In the genomic region with DNA sequence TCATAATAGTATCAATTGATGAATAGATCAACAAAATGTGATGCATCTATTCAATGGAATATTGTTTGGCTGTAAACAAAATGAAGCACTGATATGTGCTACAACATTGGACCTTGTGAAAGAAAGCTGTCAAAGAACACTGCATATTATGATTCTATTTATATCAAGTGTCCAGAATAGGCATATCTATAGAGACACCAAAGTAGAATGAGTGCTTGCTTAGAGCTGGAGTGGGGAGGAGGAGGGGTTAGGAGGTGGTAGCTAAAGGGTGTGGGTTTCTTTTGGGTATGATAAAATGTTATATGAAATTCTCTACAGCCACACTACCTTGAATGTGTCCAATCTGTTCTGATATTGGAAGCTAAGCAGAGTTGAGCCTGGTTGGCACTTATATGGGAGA, we compare ENCODE assay signal across 1 cellular context.
TF ChIP-seq lines count a peak whose summit lies in the region.

No MANE protein-coding gene starts in this region.

TF ChIP-seq in HEK293T, 16 proteins besides CTCF, POLR2A, EP300 and RAD21:
- TF ChIP-seq FOXK2 (IDR thresholded peaks at IDR 0.05) (no peak), ARNT (IDR thresholded peaks at IDR 0.05) (no peak), CTBP1 (IDR thresholded peaks at IDR 0.05; ENCODE audit: borderline replicate concordance) (no peak), TARDBP (IDR thresholded peaks at IDR 0.05) (no peak), NFRKB (IDR thresholded peaks at IDR 0.05) (no peak), FOXA1 (IDR thresholded peaks at IDR 0.05) (no peak), SP1 (IDR thresholded peaks at IDR 0.05) (no peak), HDGF (IDR thresholded peaks at IDR 0.05; ENCODE audit: borderline replicate concordance) (no peak), SUZ12 (IDR thresholded peaks at IDR 0.05) (no peak), BHLHE40 (IDR thresholded peaks at IDR 0.05; ENCODE audit: borderline replicate concordance) (no peak), ELF4 (IDR thresholded peaks at IDR 0.05) (no peak), ZNF384 (IDR thresholded peaks at IDR 0.05) (no peak)
- TF ChIP-seq, protein P1, sequence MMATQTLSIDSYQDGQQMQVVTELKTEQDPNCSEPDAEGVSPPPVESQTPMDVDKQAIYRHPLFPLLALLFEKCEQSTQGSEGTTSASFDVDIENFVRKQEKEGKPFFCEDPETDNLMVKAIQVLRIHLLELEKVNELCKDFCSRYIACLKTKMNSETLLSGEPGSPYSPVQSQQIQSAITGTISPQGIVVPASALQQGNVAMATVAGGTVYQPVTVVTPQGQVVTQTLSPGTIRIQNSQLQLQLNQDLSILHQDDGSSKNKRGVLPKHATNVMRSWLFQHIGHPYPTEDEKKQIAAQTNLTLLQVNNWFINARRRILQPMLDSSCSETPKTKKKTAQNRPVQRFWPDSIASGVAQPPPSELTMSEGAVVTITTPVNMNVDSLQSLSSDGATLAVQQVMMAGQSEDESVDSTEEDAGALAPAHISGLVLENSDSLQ (IDR thresholded peaks at IDR 0.05): no peak
